In genomic region chr5:177491429-177491945, GRCh38 we compare ENCODE assay signal across 1 cellular context.
TF ChIP-seq lines count a peak whose summit lies in the region.

No MANE protein-coding gene starts in this region.

TF ChIP-seq in HepG2, 621 proteins besides CTCF, POLR2A, EP300 and RAD21 (continued from another document and continues in another):
- TF ChIP-seq, protein P1, sequence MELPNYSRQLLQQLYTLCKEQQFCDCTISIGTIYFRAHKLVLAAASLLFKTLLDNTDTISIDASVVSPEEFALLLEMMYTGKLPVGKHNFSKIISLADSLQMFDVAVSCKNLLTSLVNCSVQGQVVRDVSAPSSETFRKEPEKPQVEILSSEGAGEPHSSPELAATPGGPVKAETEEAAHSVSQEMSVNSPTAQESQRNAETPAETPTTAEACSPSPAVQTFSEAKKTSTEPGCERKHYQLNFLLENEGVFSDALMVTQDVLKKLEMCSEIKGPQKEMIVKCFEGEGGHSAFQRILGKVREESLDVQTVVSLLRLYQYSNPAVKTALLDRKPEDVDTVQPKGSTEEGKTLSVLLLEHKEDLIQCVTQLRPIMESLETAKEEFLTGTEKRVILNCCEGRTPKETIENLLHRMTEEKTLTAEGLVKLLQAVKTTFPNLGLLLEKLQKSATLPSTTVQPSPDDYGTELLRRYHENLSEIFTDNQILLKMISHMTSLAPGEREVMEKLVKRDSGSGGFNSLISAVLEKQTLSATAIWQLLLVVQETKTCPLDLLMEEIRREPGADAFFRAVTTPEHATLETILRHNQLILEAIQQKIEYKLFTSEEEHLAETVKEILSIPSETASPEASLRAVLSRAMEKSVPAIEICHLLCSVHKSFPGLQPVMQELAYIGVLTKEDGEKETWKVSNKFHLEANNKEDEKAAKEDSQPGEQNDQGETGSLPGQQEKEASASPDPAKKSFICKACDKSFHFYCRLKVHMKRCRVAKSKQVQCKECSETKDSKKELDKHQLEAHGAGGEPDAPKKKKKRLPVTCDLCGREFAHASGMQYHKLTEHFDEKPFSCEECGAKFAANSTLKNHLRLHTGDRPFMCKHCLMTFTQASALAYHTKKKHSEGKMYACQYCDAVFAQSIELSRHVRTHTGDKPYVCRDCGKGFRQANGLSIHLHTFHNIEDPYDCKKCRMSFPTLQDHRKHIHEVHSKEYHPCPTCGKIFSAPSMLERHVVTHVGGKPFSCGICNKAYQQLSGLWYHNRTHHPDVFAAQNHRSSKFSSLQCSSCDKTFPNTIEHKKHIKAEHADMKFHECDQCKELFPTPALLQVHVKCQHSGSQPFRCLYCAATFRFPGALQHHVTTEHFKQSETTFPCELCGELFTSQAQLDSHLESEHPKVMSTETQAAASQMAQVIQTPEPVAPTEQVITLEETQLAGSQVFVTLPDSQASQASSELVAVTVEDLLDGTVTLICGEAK (IDR thresholded peaks at IDR 0.05) = no peak
- TF ChIP-seq, protein P1 (CRISPR knock-in tag; IDR thresholded peaks at IDR 0.05) = 0 out of 2 replicates have a peak, but pooled peaks have one; percentile 28
- TF ChIP-seq, protein P2, sequence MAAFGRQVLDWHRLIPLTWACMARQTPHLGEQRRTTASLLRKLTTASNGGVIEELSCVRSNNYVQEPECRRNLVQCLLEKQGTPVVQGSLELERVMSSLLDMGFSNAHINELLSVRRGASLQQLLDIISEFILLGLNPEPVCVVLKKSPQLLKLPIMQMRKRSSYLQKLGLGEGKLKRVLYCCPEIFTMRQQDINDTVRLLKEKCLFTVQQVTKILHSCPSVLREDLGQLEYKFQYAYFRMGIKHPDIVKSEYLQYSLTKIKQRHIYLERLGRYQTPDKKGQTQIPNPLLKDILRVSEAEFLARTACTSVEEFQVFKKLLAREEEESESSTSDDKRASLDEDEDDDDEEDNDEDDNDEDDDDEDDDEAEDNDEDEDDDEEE (CRISPR knock-in tag; IDR thresholded peaks at IDR 0.05) = no peak
- TF ChIP-seq, protein P3, sequence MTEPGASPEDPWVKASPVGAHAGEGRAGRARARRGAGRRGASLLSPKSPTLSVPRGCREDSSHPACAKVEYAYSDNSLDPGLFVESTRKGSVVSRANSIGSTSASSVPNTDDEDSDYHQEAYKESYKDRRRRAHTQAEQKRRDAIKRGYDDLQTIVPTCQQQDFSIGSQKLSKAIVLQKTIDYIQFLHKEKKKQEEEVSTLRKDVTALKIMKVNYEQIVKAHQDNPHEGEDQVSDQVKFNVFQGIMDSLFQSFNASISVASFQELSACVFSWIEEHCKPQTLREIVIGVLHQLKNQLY (CRISPR knock-in tag; IDR thresholded peaks at IDR 0.05) = no peak
- TF ChIP-seq SETDB1 (CRISPR knock-in tag; IDR thresholded peaks at IDR 0.05; ENCODE audit: borderline replicate concordance) (no peak), ZNF253 (CRISPR knock-in tag; IDR thresholded peaks at IDR 0.05; ENCODE audit: borderline replicate concordance) (no peak), ZNF562 (CRISPR knock-in tag; IDR thresholded peaks at IDR 0.05; ENCODE audit: borderline replicate concordance) (no peak), NR2F2 (IDR thresholded peaks at IDR 0.05; ENCODE audit: borderline replicate concordance, low read depth) (no peak), ZNF235 (CRISPR knock-in tag; IDR thresholded peaks at IDR 0.05; ENCODE audit: borderline replicate concordance) (no peak), NCOA5 (CRISPR knock-in tag; IDR thresholded peaks at IDR 0.05) (no peak), KLF6 (CRISPR knock-in tag; IDR thresholded peaks at IDR 0.05) (no peak), ZNF891 (CRISPR knock-in tag; IDR thresholded peaks at IDR 0.05) (no peak), ZBTB38 (CRISPR knock-in tag; IDR thresholded peaks at IDR 0.05) (peak; percentile 86), MXI1 (IDR thresholded peaks at IDR 0.05; ENCODE audit: borderline replicate concordance, low read depth, low read length) (peak; percentile 51; the same call in 1 of the 3 replicates), BRCA1 (CRISPR knock-in tag; IDR thresholded peaks at IDR 0.05) (no peak), ZNF34 (CRISPR knock-in tag; IDR thresholded peaks at IDR 0.05; ENCODE audit: borderline replicate concordance) (no peak), GMEB2 (CRISPR knock-in tag; IDR thresholded peaks at IDR 0.05; ENCODE audit: low read depth) (no peak), PCBP1 (IDR thresholded peaks at IDR 0.05; ENCODE audit: borderline replicate concordance, low read depth, low read length) (0 out of 2 replicates have a peak, but pooled peaks have one; percentile 12), DNMT3B (CRISPR knock-in tag; conservative IDR thresholded peaks at IDR 0.05) (no peak), DPF2 (CRISPR knock-in tag; IDR thresholded peaks at IDR 0.05; ENCODE audit: borderline replicate concordance, low read depth) (no peak), KDM5A (IDR thresholded peaks at IDR 0.05; ENCODE audit: borderline replicate concordance, low read length) (no peak), SIN3A (IDR thresholded peaks at IDR 0.05; ENCODE audit: borderline replicate concordance, low read depth, low read length) (no peak), CBFB (CRISPR knock-in tag; IDR thresholded peaks at IDR 0.05) (0 out of 2 replicates have a peak, but pooled peaks have one; percentile 27), THAP11 (CRISPR knock-in tag; IDR thresholded peaks at IDR 0.05) (peak; percentile 36; the same call in 1 of the 2 replicates), ZNF83 (CRISPR knock-in tag; IDR thresholded peaks at IDR 0.05; ENCODE audit: borderline replicate concordance) (no peak), IKZF4 (CRISPR knock-in tag; IDR thresholded peaks at IDR 0.05; ENCODE audit: borderline replicate concordance, low read depth, not compliant biosample characterization) (no peak), ZNF75D (CRISPR knock-in tag; IDR thresholded peaks at IDR 0.05; ENCODE audit: borderline replicate concordance) (no peak), POLR2AphosphoS5 (IDR thresholded peaks at IDR 0.05; ENCODE audit: low read depth, low read length) (no peak), FOXP1 (IDR thresholded peaks at IDR 0.05) (no peak), FOXP1 (CRISPR knock-in tag; IDR thresholded peaks at IDR 0.05) (no peak), SIX4 (CRISPR knock-in tag; IDR thresholded peaks at IDR 0.05) (no peak), PHB2 (IDR thresholded peaks at IDR 0.05; ENCODE audit: partially characterized antibody) (no peak), TOE1 (CRISPR knock-in tag; IDR thresholded peaks at IDR 0.05) (no peak), JDP2 (CRISPR knock-in tag; IDR thresholded peaks at IDR 0.05; ENCODE audit: borderline replicate concordance) (no peak), KDM5B (CRISPR knock-in tag; IDR thresholded peaks at IDR 0.05; ENCODE audit: borderline replicate concordance) (no peak)
- TF ChIP-seq, protein P4, sequence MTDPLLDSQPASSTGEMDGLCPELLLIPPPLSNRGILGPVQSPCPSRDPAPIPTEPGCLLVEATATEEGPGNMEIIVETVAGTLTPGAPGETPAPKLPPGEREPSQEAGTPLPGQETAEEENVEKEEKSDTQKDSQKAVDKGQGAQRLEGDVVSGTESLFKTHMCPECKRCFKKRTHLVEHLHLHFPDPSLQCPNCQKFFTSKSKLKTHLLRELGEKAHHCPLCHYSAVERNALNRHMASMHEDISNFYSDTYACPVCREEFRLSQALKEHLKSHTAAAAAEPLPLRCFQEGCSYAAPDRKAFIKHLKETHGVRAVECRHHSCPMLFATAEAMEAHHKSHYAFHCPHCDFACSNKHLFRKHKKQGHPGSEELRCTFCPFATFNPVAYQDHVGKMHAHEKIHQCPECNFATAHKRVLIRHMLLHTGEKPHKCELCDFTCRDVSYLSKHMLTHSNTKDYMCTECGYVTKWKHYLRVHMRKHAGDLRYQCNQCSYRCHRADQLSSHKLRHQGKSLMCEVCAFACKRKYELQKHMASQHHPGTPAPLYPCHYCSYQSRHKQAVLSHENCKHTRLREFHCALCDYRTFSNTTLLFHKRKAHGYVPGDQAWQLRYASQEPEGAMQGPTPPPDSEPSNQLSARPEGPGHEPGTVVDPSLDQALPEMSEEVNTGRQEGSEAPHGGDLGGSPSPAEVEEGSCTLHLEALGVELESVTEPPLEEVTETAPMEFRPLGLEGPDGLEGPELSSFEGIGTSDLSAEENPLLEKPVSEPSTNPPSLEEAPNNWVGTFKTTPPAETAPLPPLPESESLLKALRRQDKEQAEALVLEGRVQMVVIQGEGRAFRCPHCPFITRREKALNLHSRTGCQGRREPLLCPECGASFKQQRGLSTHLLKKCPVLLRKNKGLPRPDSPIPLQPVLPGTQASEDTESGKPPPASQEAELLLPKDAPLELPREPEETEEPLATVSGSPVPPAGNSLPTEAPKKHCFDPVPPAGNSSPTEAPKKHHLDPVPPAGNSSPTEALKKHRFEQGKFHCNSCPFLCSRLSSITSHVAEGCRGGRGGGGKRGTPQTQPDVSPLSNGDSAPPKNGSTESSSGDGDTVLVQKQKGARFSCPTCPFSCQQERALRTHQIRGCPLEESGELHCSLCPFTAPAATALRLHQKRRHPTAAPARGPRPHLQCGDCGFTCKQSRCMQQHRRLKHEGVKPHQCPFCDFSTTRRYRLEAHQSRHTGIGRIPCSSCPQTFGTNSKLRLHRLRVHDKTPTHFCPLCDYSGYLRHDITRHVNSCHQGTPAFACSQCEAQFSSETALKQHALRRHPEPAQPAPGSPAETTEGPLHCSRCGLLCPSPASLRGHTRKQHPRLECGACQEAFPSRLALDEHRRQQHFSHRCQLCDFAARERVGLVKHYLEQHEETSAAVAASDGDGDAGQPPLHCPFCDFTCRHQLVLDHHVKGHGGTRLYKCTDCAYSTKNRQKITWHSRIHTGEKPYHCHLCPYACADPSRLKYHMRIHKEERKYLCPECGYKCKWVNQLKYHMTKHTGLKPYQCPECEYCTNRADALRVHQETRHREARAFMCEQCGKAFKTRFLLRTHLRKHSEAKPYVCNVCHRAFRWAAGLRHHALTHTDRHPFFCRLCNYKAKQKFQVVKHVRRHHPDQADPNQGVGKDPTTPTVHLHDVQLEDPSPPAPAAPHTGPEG (CRISPR knock-in tag; IDR thresholded peaks at IDR 0.05) = no peak
- TF ChIP-seq, protein P5, sequence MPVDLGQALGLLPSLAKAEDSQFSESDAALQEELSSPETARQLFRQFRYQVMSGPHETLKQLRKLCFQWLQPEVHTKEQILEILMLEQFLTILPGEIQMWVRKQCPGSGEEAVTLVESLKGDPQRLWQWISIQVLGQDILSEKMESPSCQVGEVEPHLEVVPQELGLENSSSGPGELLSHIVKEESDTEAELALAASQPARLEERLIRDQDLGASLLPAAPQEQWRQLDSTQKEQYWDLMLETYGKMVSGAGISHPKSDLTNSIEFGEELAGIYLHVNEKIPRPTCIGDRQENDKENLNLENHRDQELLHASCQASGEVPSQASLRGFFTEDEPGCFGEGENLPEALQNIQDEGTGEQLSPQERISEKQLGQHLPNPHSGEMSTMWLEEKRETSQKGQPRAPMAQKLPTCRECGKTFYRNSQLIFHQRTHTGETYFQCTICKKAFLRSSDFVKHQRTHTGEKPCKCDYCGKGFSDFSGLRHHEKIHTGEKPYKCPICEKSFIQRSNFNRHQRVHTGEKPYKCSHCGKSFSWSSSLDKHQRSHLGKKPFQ (CRISPR knock-in tag; IDR thresholded peaks at IDR 0.05; ENCODE audit: insufficient replicate concordance) = no peak
- TF ChIP-seq, protein P6, sequence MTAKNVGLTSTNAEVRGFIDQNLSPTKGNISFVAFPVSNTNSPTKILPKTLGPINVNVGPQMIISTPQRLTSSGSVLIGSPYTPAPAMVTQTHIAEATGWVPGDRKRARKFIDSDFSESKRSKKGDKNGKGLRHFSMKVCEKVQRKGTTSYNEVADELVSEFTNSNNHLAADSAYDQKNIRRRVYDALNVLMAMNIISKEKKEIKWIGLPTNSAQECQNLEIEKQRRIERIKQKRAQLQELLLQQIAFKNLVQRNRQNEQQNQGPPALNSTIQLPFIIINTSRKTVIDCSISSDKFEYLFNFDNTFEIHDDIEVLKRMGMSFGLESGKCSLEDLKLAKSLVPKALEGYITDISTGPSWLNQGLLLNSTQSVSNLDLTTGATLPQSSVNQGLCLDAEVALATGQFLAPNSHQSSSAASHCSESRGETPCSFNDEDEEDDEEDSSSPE (CRISPR knock-in tag; IDR thresholded peaks at IDR 0.05) = no peak
- TF ChIP-seq, protein P7, sequence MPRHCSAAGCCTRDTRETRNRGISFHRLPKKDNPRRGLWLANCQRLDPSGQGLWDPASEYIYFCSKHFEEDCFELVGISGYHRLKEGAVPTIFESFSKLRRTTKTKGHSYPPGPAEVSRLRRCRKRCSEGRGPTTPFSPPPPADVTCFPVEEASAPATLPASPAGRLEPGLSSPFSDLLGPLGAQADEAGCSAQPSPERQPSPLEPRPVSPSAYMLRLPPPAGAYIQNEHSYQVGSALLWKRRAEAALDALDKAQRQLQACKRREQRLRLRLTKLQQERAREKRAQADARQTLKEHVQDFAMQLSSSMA (CRISPR knock-in tag; IDR thresholded peaks at IDR 0.05) = no peak
